In the genomic region with DNA sequence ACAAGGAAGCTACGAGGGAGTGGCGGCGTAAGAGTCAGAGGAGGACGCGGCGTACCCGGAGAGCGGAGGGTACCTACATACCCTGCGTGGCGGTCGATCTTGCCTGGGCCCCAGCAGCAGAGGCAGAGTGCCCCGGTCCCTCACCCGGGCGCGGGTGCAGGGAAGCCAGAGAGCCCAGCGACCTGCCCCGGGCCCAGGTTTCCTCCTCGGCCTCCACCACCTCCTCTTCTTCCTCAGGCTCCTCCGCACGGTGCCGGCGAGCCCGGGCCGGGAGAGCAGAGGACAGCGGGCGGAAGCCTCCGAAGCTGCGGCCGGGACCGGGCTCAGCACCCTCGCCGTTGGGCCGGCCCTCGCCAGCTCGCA, we compare ENCODE assay signal across 16 cellular contexts. TPM values are rescaled to one million over a fixed set of nuclear protein-coding genes. Genes with fewer than 3 reads are reported as not detected.
DNase-seq lines count a peak whose midpoint lies in the region; ATAC-seq and TF ChIP-seq lines count a peak whose summit lies in the region.
"Had no signal": no experiment of that assay in that cellular context is flagged by ENCODE, and none has a peak within 500 bp of the region (broad histone marks: within the 10 kb centered on the region; RNA-seq: fewer than 3 reads in every experiment).

No MANE protein-coding gene starts in this region.

- H3K27me3 ChIP-seq in HUES64 (ENCODE audit: insufficient read depth, low read length) (no peaks in the 10 kb centered on the region), testis (no peaks in the 10 kb centered on the region)
- H3K27me3 ChIP-seq: hepatocyte, upper lobe of left lung had no signal

- H3K27me3 Mint-ChIP-seq in central memory CD8-positive, alpha-beta T cell, result no peaks in the 10 kb centered on the region
- H3K27me3 Mint-ChIP-seq in nephron progenitor cell (ENCODE audit: low read depth, poor library complexity), result peaks cover 6% of the 10 kb centered on the region
- H3K27me3 Mint-ChIP-seq: activated CD4-positive, alpha-beta T cell treated with anti-CD3 and anti-CD28 coated beads for 36 hours; stimulated activated naive CD8-positive, alpha-beta T cell treated with anti-CD3 and anti-CD28 coated beads, Interleukin-15, Interleukin-2, amounts not matched to agents 100 ng/mL and 50 ng/mL, for 24 hours had no signal

- H3K27ac Mint-ChIP-seq in central memory CD8-positive, alpha-beta T cell (ENCODE audit: low read depth), result peak overlapping the region; percentile 19
- H3K27ac Mint-ChIP-seq in nephron progenitor cell, result peak overlapping the region; percentile 73
- H3K27ac Mint-ChIP-seq: activated CD4-positive, alpha-beta T cell treated with anti-CD3 and anti-CD28 coated beads for 36 hours; stimulated activated naive CD8-positive, alpha-beta T cell treated with anti-CD3 and anti-CD28 coated beads, Interleukin-15, Interleukin-2, amounts not matched to agents 100 ng/mL and 50 ng/mL, for 24 hours had no signal

- no peak overlapping the region for H3K4me3 Mint-ChIP-seq in central memory CD8-positive, alpha-beta T cell
- no peak overlapping the region for H3K4me3 Mint-ChIP-seq in nephron progenitor cell
- H3K4me3 Mint-ChIP-seq: activated CD4-positive, alpha-beta T cell treated with anti-CD3 and anti-CD28 coated beads for 36 hours; stimulated activated naive CD8-positive, alpha-beta T cell treated with anti-CD3 and anti-CD28 coated beads, Interleukin-15, Interleukin-2, amounts not matched to agents 100 ng/mL and 50 ng/mL, for 24 hours had no signal

- H3K9me3 Mint-ChIP-seq in central memory CD8-positive, alpha-beta T cell, result no peaks in the 10 kb centered on the region
- H3K9me3 Mint-ChIP-seq in nephron progenitor cell, result no peaks in the 10 kb centered on the region
- H3K9me3 Mint-ChIP-seq: stimulated activated naive CD8-positive, alpha-beta T cell treated with anti-CD3 and anti-CD28 coated beads, Interleukin-15, Interleukin-2, amounts not matched to agents 100 ng/mL and 50 ng/mL, for 24 hours had no signal

- H3K36me3 ChIP-seq in HUES64 (ENCODE audit: insufficient read depth, low read length) (peaks cover 59% of the 10 kb centered on the region), testis (ENCODE audit: low read depth, missing control alignments) (no peaks in the 10 kb centered on the region)

- H3K4me3 ChIP-seq in HUES64 (ENCODE audit: low read length) (no peak overlapping the region), testis (peak overlapping the region; percentile 20 to 29)
- H3K4me3 ChIP-seq: hepatocyte, lower lobe of right lung, upper lobe of left lung had no signal

- H3K4me1 ChIP-seq in HUES64 (ENCODE audit: insufficient read depth, low read length) (peaks cover 34% of the 10 kb centered on the region), testis (peaks cover 11% of the 10 kb centered on the region)

- peak overlapping the region; percentile 37; the same call in 1 of the 2 replicates for H3K27ac ChIP-seq in HUES64 (ENCODE audit: low read depth, low read length)
- H3K27ac ChIP-seq in testis, result no peak overlapping the region
- H3K27ac ChIP-seq: hepatocyte, lower lobe of right lung, parathyroid adenoma had no signal

- H3K4me1 Mint-ChIP-seq in central memory CD8-positive, alpha-beta T cell, result peaks cover 32% of the 10 kb centered on the region
- peaks cover 69% of the 10 kb centered on the region for H3K4me1 Mint-ChIP-seq in nephron progenitor cell

- no peak overlapping the region for H3K9ac ChIP-seq in HUES64 (ENCODE audit: low read depth, low read length)
- H3K9ac ChIP-seq: parathyroid adenoma had no signal

- H3K9me3 ChIP-seq in HUES64 (ENCODE audit: insufficient read depth, low read depth, low read length) (no peaks in the 10 kb centered on the region), testis (no peaks in the 10 kb centered on the region)
- H3K9me3 ChIP-seq: lower lobe of right lung, upper lobe of left lung had no signal

- POLR2A ChIA-PET in GM10248 (lab: Yijun Ruan, JAX), result no interaction called here

- CTCF ChIA-PET in GM10248 (lab: Yijun Ruan, JAX), result interaction anchor here (0.7 to 7.8 kb wide), 25 partner anchors 11 to 436 kb away, joined by 3 to 228 read pairs (median 8); partner anchors contain the start of genes ARHGEF40, EDDM3A, RNASE8 and TMEM253

- peaks cover 9% of the 10 kb centered on the region for H3K36me3 Mint-ChIP-seq in central memory CD8-positive, alpha-beta T cell (ENCODE audit: insufficient read depth)
- peaks cover 49% of the 10 kb centered on the region for H3K36me3 Mint-ChIP-seq in nephron progenitor cell (ENCODE audit: low read depth)

- intact Hi-C loops in testis (cut with DNase I; ENCODE audit: low total_unique reads), result loop anchor here (10.0 kb wide), 1 partner anchor 77 kb away; no protein-coding TSS in a partner anchor

- no peak for DNase-seq in central memory CD8-positive, alpha-beta T cell (ENCODE audit: low spot score in 2 of 2)
- DNase-seq in nephron progenitor cell (no peak), testis (no peak), COLO829 (ENCODE audit: low spot score) (no peak), GM10248 (ENCODE audit: extremely low spot score) (no peak), NCI-H2081 treated with DMSO at 0.1 percent for 48 hours (lab: John Stamatoyannopoulos, UW) (no peak)
- DNase-seq: NCI-H2171 had no signal

- ATAC-seq in central memory CD8-positive, alpha-beta T cell (replicated peaks; ENCODE audit: extremely low read depth, poor library complexity, severe bottlenecking), result no peak

- no peak for TF ChIP-seq CTCF in nephron progenitor cell (IDR thresholded peaks at IDR 0.05)
- no peak for TF ChIP-seq CTCF in testis (IDR thresholded peaks at IDR 0.05)
- no peak for TF ChIP-seq CTCF in GM10248 (IDR thresholded peaks at IDR 0.05; ENCODE audit: control extremely low read depth, extremely low read depth, low read depth, missing control alignments)

- 95% methylated on average over 35 of the region's 35 CpGs for WGBS in HUES64
- 65 to 70% methylated on average over 15 to 35 of the region's 35 CpGs for WGBS in testis, 2 donors

- no peak for TF ChIP-seq POLR2A in testis (IDR thresholded peaks at IDR 0.05)

RNA-seq across cellular contexts. Expression of gene ZNF219, which starts 6.7 kb away (rescaled TPM):
- 83.6 TPM for polyA plus RNA-seq in HUES64 (2013, experiment 1 of 2)
- 87.7 TPM for polyA plus RNA-seq in HUES64 (2013, experiment 2 of 2)
- 10 to 100 TPM; 42.8 to 64.8 TPM for total RNA-seq in testis
- polyA plus RNA-seq in testis (ENCODE audit: insufficient read depth, low read depth, low replicate concordance), result 17.7 TPM

RNA-seq across cellular contexts. Expression of gene TMEM253, which starts 9.1 kb away (rescaled TPM):
- 1.5 TPM for polyA plus RNA-seq in HUES64 (2013, experiment 1 of 2)
- polyA plus RNA-seq in HUES64 (2013, experiment 2 of 2), result 0.63 TPM
- total RNA-seq in testis, result under 1 TPM in 1 of 2 donors, not detected in 1; 0.50 TPM
- 0.65 TPM for polyA plus RNA-seq in testis (ENCODE audit: insufficient read depth, low read depth, low replicate concordance)
- total RNA-seq: skeletal muscle tissue had no signal

RNA-seq across cellular contexts. Expression of gene ARHGEF40, which starts 21.7 kb away (rescaled TPM):
- polyA plus RNA-seq in HUES64 (2013, experiment 1 of 2), result 43.1 TPM
- 44.1 TPM for polyA plus RNA-seq in HUES64 (2013, experiment 2 of 2)
- 10 to 100 TPM; 30.5 to 36.9 TPM for total RNA-seq in testis
- 22.0 TPM for polyA plus RNA-seq in testis (ENCODE audit: insufficient read depth, low read depth, low replicate concordance)

RNA-seq across cellular contexts. Expression of gene RNASE8, which starts 34.1 kb away (rescaled TPM):
- not detected for polyA plus RNA-seq in HUES64 (2013, experiment 1 of 2)
- polyA plus RNA-seq in HUES64 (2013, experiment 2 of 2), result not detected
- total RNA-seq in testis, result not detected
- not detected for polyA plus RNA-seq in testis (ENCODE audit: insufficient read depth, low read depth, low replicate concordance)
- total RNA-seq: activated CD4-positive, alpha-beta T cell treated with anti-CD3 and anti-CD28 coated beads for 36 hours; activated CD8-positive, alpha-beta memory T cell treated with anti-CD3 and anti-CD28 coated beads for 36 hours; hepatocyte; lower lobe of right lung; skeletal muscle tissue; upper lobe of left lung had no signal
- polyA plus RNA-seq: hepatocyte had no signal

RNA-seq across cellular contexts. Expression of gene RNASE7, which starts 49.6 kb away (rescaled TPM):
- not detected for polyA plus RNA-seq in HUES64 (2013, experiment 1 of 2)
- not detected for polyA plus RNA-seq in HUES64 (2013, experiment 2 of 2)
- under 1 TPM; 0.43 to 0.55 TPM for total RNA-seq in testis
- 0.24 TPM for polyA plus RNA-seq in testis (ENCODE audit: insufficient read depth, low read depth, low replicate concordance)
- total RNA-seq: activated CD4-positive, alpha-beta T cell treated with anti-CD3 and anti-CD28 coated beads for 36 hours; activated CD8-positive, alpha-beta memory T cell treated with anti-CD3 and anti-CD28 coated beads for 36 hours; hepatocyte; lower lobe of right lung; skeletal muscle tissue; upper lobe of left lung had no signal
- polyA plus RNA-seq: hepatocyte had no signal
